In genomic region chr14:64937176-64937820, GRCh38 we compare ENCODE assay signal across 15 cellular contexts. TPM values are rescaled to one million over a fixed set of nuclear protein-coding genes. Genes with fewer than 3 reads are reported as not detected.
DNase-seq lines count a peak whose midpoint lies in the region; ATAC-seq, FAIRE-seq and TF ChIP-seq lines count a peak whose summit lies in the region.
"Had no signal": no experiment of that assay in that cellular context is flagged by ENCODE, and none has a peak within 500 bp of the region (broad histone marks: within the 10 kb centered on the region; RNA-seq: fewer than 3 reads in every experiment).

No MANE protein-coding gene starts in this region.

- peaks cover 2% of the 10 kb centered on the region for H3K36me3 ChIP-seq in Caco-2 (ENCODE audit: control insufficient read depth, insufficient read depth, low read length)
- H3K36me3 ChIP-seq in endothelial cell of umbilical vein (ENCODE audit: control insufficient read depth in 2 of 2, extremely low read depth in 1 of 2, insufficient read depth in 2 of 2, low read length in 2 of 2) = peaks cover 0 to 2% of the 10 kb centered on the region in 2 experiments

- DNase-seq in Caco-2 (no peak), NCI-H69 (lab: John Stamatoyannopoulos, UW) (peak; percentile 47), endothelial cell of umbilical vein (ENCODE audit: low read depth, low spot score) (no peak), natural killer cell (no peak), RCC 7860 (ENCODE audit: low spot score) (no peak), DMS153 treated with DMSO at 0.1 percent for 48 hours (lab: John Stamatoyannopoulos, UW; ENCODE audit: unreplicated experiment) (no peak)
- DNase-seq in stimulated activated naive CD4-positive, alpha-beta T cell treated with Interleukin-2 at 50 U/mL for 16 hours (lab: John Stamatoyannopoulos, UW) = no peak
- DNase-seq: activated CD8-positive, alpha-beta memory T cell treated with anti-CD3 and anti-CD28 coated beads for 24 hours; NCI-H146; T-helper 1 cell had no signal

- TF ChIP-seq POLR2A in endothelial cell of umbilical vein (IDR thresholded peaks at IDR 0.05; ENCODE audit: low read depth, low read length) = no peak

- ATAC-seq in natural killer cell (no peak), HG02973 (IDR thresholded peaks at IDR 0.05; ENCODE audit: unreplicated experiment) (no peak)

- no TSS peak for BruUV-seq in Caco-2 (replicated peaks; lab: Mats Ljungman, UMichigan)
- no TSS peak for BruUV-seq in endothelial cell of umbilical vein (replicated peaks; lab: Mats Ljungman, UMichigan)

- POLR2A ChIA-PET in Caco-2 (lab: Charles Lee) (no interaction called here), endothelial cell of umbilical vein (lab: Charles Lee) (interaction anchor here (0.6 kb wide), 1 partner anchor 23 kb away, joined by 3 read pairs; no protein-coding TSS in a partner anchor)

- H3K79me2 ChIP-seq in endothelial cell of umbilical vein (ENCODE audit: control insufficient read depth, insufficient read depth, low read length) = no peaks in the 10 kb centered on the region

- H3K27ac Mint-ChIP-seq in Caco-2 (ENCODE audit: unreplicated experiment) (peak overlapping the region; percentile 59), natural killer cell (peak overlapping the region; percentile 74 to 88)

- H3K9me3 ChIP-seq in Caco-2 (no peaks in the 10 kb centered on the region), endothelial cell of umbilical vein (replicated peaks; ENCODE audit: control insufficient read depth, insufficient read depth, low read length) (no peaks in the 10 kb centered on the region)
- H3K9me3 ChIP-seq: ascending aorta had no signal

- H3K9me3 Mint-ChIP-seq in Caco-2 (ENCODE audit: unreplicated experiment) = no peaks in the 10 kb centered on the region
- H3K9me3 Mint-ChIP-seq in natural killer cell = no peaks in the 10 kb centered on the region

- H3K4me3 ChIP-seq in Caco-2 (ENCODE audit: low read depth, low read length) (no peak overlapping the region), endothelial cell of umbilical vein (replicated peaks in 1 of 3; ENCODE audit: insufficient read depth in 1 of 3, low read depth in 1 of 3, low read length in 3 of 3) (no peak overlapping the region)
- H3K4me3 ChIP-seq: ascending aorta had no signal

- TF ChIP-seq CTCF in Caco-2 (IDR thresholded peaks at IDR 0.05; ENCODE audit: insufficient read depth in 1 of 2, low read depth in 1 of 2, low read length in 1 of 2, severe bottlenecking in 1 of 2, unreplicated experiment in 1 of 2) (no peak), endothelial cell of umbilical vein (IDR thresholded peaks at IDR 0.05; ENCODE audit: extremely low read depth in 1 of 2, insufficient read depth in 1 of 2, low read depth in 1 of 2, low read length in 2 of 2) (no peak), natural killer cell (IDR thresholded peaks at IDR 0.05) (no peak)

- no peak overlapping the region for H3K9ac ChIP-seq in endothelial cell of umbilical vein (replicated peaks; ENCODE audit: extremely low read depth, insufficient read depth, low read length)

- CTCF ChIA-PET in Caco-2 (lab: Charles Lee) = interaction anchor here (0.5 kb wide), 1 partner anchor 57 kb away, joined by 4 read pairs; no protein-coding TSS in a partner anchor
- CTCF ChIA-PET in endothelial cell of umbilical vein (lab: Charles Lee) = interaction anchor here (1.2 to 2.2 kb wide), 4 partner anchors 7 to 114 kb away, joined by 4 to 15 read pairs (median 7); no protein-coding TSS in a partner anchor

- no peak overlapping the region for H3K4me2 ChIP-seq in endothelial cell of umbilical vein (ENCODE audit: insufficient read depth, low read length)

- FAIRE-seq in endothelial cell of umbilical vein (lab: Jason Lieb, UNC) (peak; percentile 54), RCC 7860 (lab: Jason Lieb, UNC) (no peak)

- intact Hi-C loops in Caco-2 (cut with micrococcal nuclease; ENCODE audit: unreplicated experiment) = no loop called here
- intact Hi-C loops in endothelial cell of umbilical vein (cut with micrococcal nuclease) = no loop called here
- intact Hi-C loops in natural killer cell (cut with micrococcal nuclease) = no loop called here

- H3K27me3 Mint-ChIP-seq in Caco-2 (ENCODE audit: insufficient read depth, unreplicated experiment) = no peaks in the 10 kb centered on the region
- no peaks in the 10 kb centered on the region for H3K27me3 Mint-ChIP-seq in natural killer cell (ENCODE audit: low read depth in 2 of 2)

- no peak overlapping the region for H2AFZ ChIP-seq in endothelial cell of umbilical vein (ENCODE audit: low read depth, low read length)

- dilution Hi-C loops in endothelial cell of umbilical vein (cut with MboI; ENCODE audit: extremely low pct_ligation_motif_present, low sequenced_read_pairs) = no loop called here

- peaks cover 51% of the 10 kb centered on the region for H3K4me1 Mint-ChIP-seq in Caco-2 (ENCODE audit: low read depth, unreplicated experiment)
- H3K4me1 Mint-ChIP-seq in natural killer cell = peaks cover 34 to 54% of the 10 kb centered on the region in 2 donors

- H3K4me3 Mint-ChIP-seq in Caco-2 (ENCODE audit: unreplicated experiment) (no peak overlapping the region), natural killer cell (no peak overlapping the region)

- H4K20me1 ChIP-seq in endothelial cell of umbilical vein (replicated peaks; ENCODE audit: control insufficient read depth, extremely low read depth, insufficient read depth, low read length) = no peaks in the 10 kb centered on the region

- H3K27me3 ChIP-seq in Caco-2 (replicated peaks; ENCODE audit: control insufficient read depth, insufficient read depth, low read length) = no peaks in the 10 kb centered on the region
- H3K27me3 ChIP-seq in endothelial cell of umbilical vein (ENCODE audit: control insufficient read depth in 2 of 2, insufficient read depth in 2 of 2, low read length in 2 of 2) = no peaks in the 10 kb centered on the region
- H3K27me3 ChIP-seq: ascending aorta had no signal

- H3K36me3 Mint-ChIP-seq in Caco-2 (ENCODE audit: insufficient read depth, unreplicated experiment) = peaks cover 51% of the 10 kb centered on the region
- no peaks in the 10 kb centered on the region for H3K36me3 Mint-ChIP-seq in natural killer cell

- H3K4me1 ChIP-seq in Caco-2 (peaks cover 58% of the 10 kb centered on the region), endothelial cell of umbilical vein (ENCODE audit: control insufficient read depth, extremely low read depth, insufficient read depth, low read length) (no peaks in the 10 kb centered on the region)

- H3K9me1 ChIP-seq in endothelial cell of umbilical vein (replicated peaks; ENCODE audit: control insufficient read depth, extremely low read depth, insufficient read depth, low read length) = no peaks in the 10 kb centered on the region

- no peak overlapping the region for H3K27ac ChIP-seq in endothelial cell of umbilical vein (ENCODE audit: insufficient read depth, low read depth, low read length)
- H3K27ac ChIP-seq: C4-2B, epithelial cell of prostate had no signal

RNA-seq across cellular contexts. Expression of gene GPX2, which starts 5.2 kb away (rescaled TPM):
- 39.3 and 48.1 TPM in 2 replicates for total RNA-seq in Caco-2 (2022)
- not detected in 2 replicates for total RNA-seq in endothelial cell of umbilical vein
- not detected in 2 replicates for polyA plus RNA-seq in endothelial cell of umbilical vein
- not detected in 2 replicates for polyA plus RNA-seq in endothelial cell of umbilical vein (2011; cell fraction: cytosol; rRNA removed)
- not detected in 2 replicates for polyA plus RNA-seq in endothelial cell of umbilical vein (2011; cell fraction: nucleus; rRNA removed)
- not detected in 2 replicates for polyA plus RNA-seq in endothelial cell of umbilical vein (2012)
- polyA minus RNA-seq in endothelial cell of umbilical vein = not detected in 2 replicates
- not detected for polyA minus RNA-seq in endothelial cell of umbilical vein (2011; cell fraction: cytosol; rRNA and poly(A)+ RNA removed)
- 0.63 TPM in 1 of 2 replicates, not detected in the other for polyA minus RNA-seq in endothelial cell of umbilical vein (2011; cell fraction: nucleus; rRNA and poly(A)+ RNA removed)
- not detected for total RNA-seq in natural killer cell
- total RNA-seq: ascending aorta had no signal
- polyA plus RNA-seq: neural cell had no signal

RNA-seq across cellular contexts. Expression of gene CHURC1, which starts 23.0 kb away (rescaled TPM):
- total RNA-seq in Caco-2 (2022) (51.3 and 52.6 TPM in 2 replicates), endothelial cell of umbilical vein (44.0 and 44.4 TPM in 2 replicates), natural killer cell (10 to 100 TPM; 56.1 to 65.5 (median 65.4) TPM)
- 56.5 and 62.2 TPM in 2 replicates for polyA plus RNA-seq in endothelial cell of umbilical vein
- 76.4 and 79.8 TPM in 2 replicates for polyA plus RNA-seq in endothelial cell of umbilical vein (2011; cell fraction: cytosol; rRNA removed)
- polyA plus RNA-seq in endothelial cell of umbilical vein (2011; cell fraction: nucleus; rRNA removed) = 24.0 and 38.0 TPM in 2 replicates
- polyA plus RNA-seq in endothelial cell of umbilical vein (2012) = 44.3 and 49.5 TPM in 2 replicates
- polyA minus RNA-seq in endothelial cell of umbilical vein = 26.2 and 28.0 TPM in 2 replicates
- polyA minus RNA-seq in endothelial cell of umbilical vein (2011; cell fraction: cytosol; rRNA and poly(A)+ RNA removed) = 24.3 TPM
- polyA minus RNA-seq in endothelial cell of umbilical vein (2011; cell fraction: nucleus; rRNA and poly(A)+ RNA removed) = 14.9 and 19.5 TPM in 2 replicates

RNA-seq across cellular contexts. Expression of gene RAB15, which starts 34.8 kb away (rescaled TPM):
- total RNA-seq in Caco-2 (2022) = 69.5 and 92.5 TPM in 2 replicates
- total RNA-seq in endothelial cell of umbilical vein = 24.9 and 26.7 TPM in 2 replicates
- polyA plus RNA-seq in endothelial cell of umbilical vein = 33.3 and 34.3 TPM in 2 replicates
- 23.0 and 27.4 TPM in 2 replicates for polyA plus RNA-seq in endothelial cell of umbilical vein (2011; cell fraction: cytosol; rRNA removed)
- polyA plus RNA-seq in endothelial cell of umbilical vein (2011; cell fraction: nucleus; rRNA removed) = 52.6 and 56.8 TPM in 2 replicates
- 18.9 and 19.7 TPM in 2 replicates for polyA plus RNA-seq in endothelial cell of umbilical vein (2012)
- 27.6 and 32.9 TPM in 2 replicates for polyA minus RNA-seq in endothelial cell of umbilical vein
- not detected for polyA minus RNA-seq in endothelial cell of umbilical vein (2011; cell fraction: cytosol; rRNA and poly(A)+ RNA removed)
- 11.0 and 13.8 TPM in 2 replicates for polyA minus RNA-seq in endothelial cell of umbilical vein (2011; cell fraction: nucleus; rRNA and poly(A)+ RNA removed)
- total RNA-seq in natural killer cell = 1 to 10 TPM in 2 of 3 donors, under 1 TPM in 1; 0.82 to 3.2 (median 1.7) TPM

RNA-seq across cellular contexts. Expression of gene FNTB, which starts 49.4 kb away (rescaled TPM):
- total RNA-seq in Caco-2 (2022) (20.6 and 21.2 TPM in 2 replicates), endothelial cell of umbilical vein (21.0 and 24.5 TPM in 2 replicates), natural killer cell (1 to 10 TPM; 4.0 to 8.7 (median 8.4) TPM)
- 21.6 and 25.6 TPM in 2 replicates for polyA plus RNA-seq in endothelial cell of umbilical vein
- polyA plus RNA-seq in endothelial cell of umbilical vein (2011; cell fraction: cytosol; rRNA removed) = 19.3 and 19.7 TPM in 2 replicates
- polyA plus RNA-seq in endothelial cell of umbilical vein (2011; cell fraction: nucleus; rRNA removed) = 22.2 and 23.4 TPM in 2 replicates
- polyA plus RNA-seq in endothelial cell of umbilical vein (2012) = 9.9 and 11.6 TPM in 2 replicates
- 34.5 and 42.1 TPM in 2 replicates for polyA minus RNA-seq in endothelial cell of umbilical vein
- 24.9 TPM for polyA minus RNA-seq in endothelial cell of umbilical vein (2011; cell fraction: cytosol; rRNA and poly(A)+ RNA removed)
- 21.9 and 27.2 TPM in 2 replicates for polyA minus RNA-seq in endothelial cell of umbilical vein (2011; cell fraction: nucleus; rRNA and poly(A)+ RNA removed)

RNA-seq across cellular contexts. Expression of gene SPTB, which starts 57.6 kb away (rescaled TPM):
- total RNA-seq in Caco-2 (2022) (1.6 and 1.7 TPM in 2 replicates), endothelial cell of umbilical vein (0.07 TPM in 1 of 2 replicates, not detected in the other), natural killer cell (under 1 TPM; 0.07 to 0.59 (median 0.13) TPM)
- polyA plus RNA-seq in endothelial cell of umbilical vein = 0.02 and 0.03 TPM in 2 replicates
- 0.04 and 0.05 TPM in 2 replicates for polyA plus RNA-seq in endothelial cell of umbilical vein (2011; cell fraction: cytosol; rRNA removed)
- polyA plus RNA-seq in endothelial cell of umbilical vein (2011; cell fraction: nucleus; rRNA removed) = 0.01 and 0.08 TPM in 2 replicates
- polyA plus RNA-seq in endothelial cell of umbilical vein (2012) = not detected in 2 replicates
- 0.13 TPM in 1 of 2 replicates, not detected in the other for polyA minus RNA-seq in endothelial cell of umbilical vein
- not detected for polyA minus RNA-seq in endothelial cell of umbilical vein (2011; cell fraction: cytosol; rRNA and poly(A)+ RNA removed)
- 0.10 TPM in 1 of 2 replicates, not detected in the other for polyA minus RNA-seq in endothelial cell of umbilical vein (2011; cell fraction: nucleus; rRNA and poly(A)+ RNA removed)

Comparison
In these comparisons a context has a peak if more than half of its experiments do, and no peak if none do; other contexts are left out.
1. RNA of gene GPX2, which starts 5.2 kb away (total RNA-seq): 39.3 to 48.1 TPM in Caco-2; not detected in endothelial cell of umbilical vein and not detected in natural killer cell; every median in the first group is over 10 times any median in the second.